1 cellular context compared by ENCODE assay signal in genomic region chr6:87583822-87584221, GRCh38.
TF ChIP-seq lines count a peak whose summit lies in the region.

No MANE protein-coding gene starts in this region.

TF ChIP-seq in HepG2, 621 proteins besides CTCF, POLR2A, EP300 and RAD21 (continued from another document and continues in another):
- 0 out of 2 replicates have a peak, but pooled peaks have one; percentile 44 for TF ChIP-seq HNF1A (IDR thresholded peaks at IDR 0.05; ENCODE audit: low read depth)
- peak; percentile 83; the same call in 1 of the 2 replicates for TF ChIP-seq HNF1A (CRISPR knock-in tag; IDR thresholded peaks at IDR 0.05; ENCODE audit: borderline replicate concordance)
- TF ChIP-seq MAZ (IDR thresholded peaks at IDR 0.05; ENCODE audit: borderline replicate concordance, low read depth, low read length) = no peak
- no peak for TF ChIP-seq MAZ (CRISPR knock-in tag; IDR thresholded peaks at IDR 0.05; ENCODE audit: low read depth)
- TF ChIP-seq ZNF142 (CRISPR knock-in tag; IDR thresholded peaks at IDR 0.05) = no peak
- TF ChIP-seq ZNF775 (CRISPR knock-in tag; IDR thresholded peaks at IDR 0.05; ENCODE audit: borderline replicate concordance) = no peak
- peak; percentile 97 for TF ChIP-seq ARID5B (CRISPR knock-in tag; IDR thresholded peaks at IDR 0.05)
- TF ChIP-seq LBX2 (CRISPR knock-in tag; IDR thresholded peaks at IDR 0.05; ENCODE audit: borderline replicate concordance) = no peak
- peak; percentile 84 for TF ChIP-seq HDAC2 (CRISPR knock-in tag; IDR thresholded peaks at IDR 0.05)
- no peak for TF ChIP-seq ZNF33A (CRISPR knock-in tag; IDR thresholded peaks at IDR 0.05; ENCODE audit: borderline replicate concordance)
- peak; percentile 90 for TF ChIP-seq SOX13 (IDR thresholded peaks at IDR 0.05)
- peak in 1 of 2 experiments; percentile 99; a peak in 2 of 4 replicates for TF ChIP-seq SOX13 (CRISPR knock-in tag; conservative IDR thresholded peaks at IDR 0.05 in 1 of 2, IDR thresholded peaks at IDR 0.05 in 1 of 2)
- TF ChIP-seq E2F5 (CRISPR knock-in tag; conservative IDR thresholded peaks at IDR 0.05) = no peak
- TF ChIP-seq ZNF260 (CRISPR knock-in tag; IDR thresholded peaks at IDR 0.05; ENCODE audit: borderline replicate concordance, low read depth) = no peak
- peak; percentile 57; the same call in 1 of the 2 replicates for TF ChIP-seq ZNF609 (CRISPR knock-in tag; IDR thresholded peaks at IDR 0.05; ENCODE audit: borderline replicate concordance)
- peak; percentile 79; the same call in 1 of the 2 replicates for TF ChIP-seq ZNF331 (CRISPR knock-in tag; IDR thresholded peaks at IDR 0.05)
- no peak for TF ChIP-seq SMYD3 (CRISPR knock-in tag; IDR thresholded peaks at IDR 0.05)
- TF ChIP-seq CREB1 (IDR thresholded peaks at IDR 0.05) = no peak
- TF ChIP-seq CREB1 (CRISPR knock-in tag; IDR thresholded peaks at IDR 0.05) = peak; percentile 57; the same call in 1 of the 2 replicates
- no peak for TF ChIP-seq SRSF9 (IDR thresholded peaks at IDR 0.05; ENCODE audit: borderline replicate concordance, insufficient read depth, low read depth, low read length, poor library complexity, severe bottlenecking)
- no peak for TF ChIP-seq GZF1 (CRISPR knock-in tag; IDR thresholded peaks at IDR 0.05)
- TF ChIP-seq ZNF747 (CRISPR knock-in tag; IDR thresholded peaks at IDR 0.05; ENCODE audit: borderline replicate concordance) = no peak
- TF ChIP-seq THRA (CRISPR knock-in tag; IDR thresholded peaks at IDR 0.05; ENCODE audit: borderline replicate concordance) = peak; percentile 80; the same call in 1 of the 2 replicates
- TF ChIP-seq KDM6A (CRISPR knock-in tag; IDR thresholded peaks at IDR 0.05; ENCODE audit: low read depth) = 0 out of 2 replicates have a peak, but pooled peaks have one; percentile 20
- TF ChIP-seq FOXP1 (IDR thresholded peaks at IDR 0.05) = peak; percentile 34; the same call in 1 of the 2 replicates
- TF ChIP-seq FOXP1 (CRISPR knock-in tag; IDR thresholded peaks at IDR 0.05) = peak; percentile 82
- no peak for TF ChIP-seq ARHGAP35 (CRISPR knock-in tag; IDR thresholded peaks at IDR 0.05; ENCODE audit: borderline replicate concordance)
- TF ChIP-seq ZBTB10 (CRISPR knock-in tag; IDR thresholded peaks at IDR 0.05; ENCODE audit: borderline replicate concordance) = no peak
- TF ChIP-seq NR2F2 (IDR thresholded peaks at IDR 0.05; ENCODE audit: borderline replicate concordance, low read depth) = peak; percentile 51
